8 cellular contexts compared by ENCODE assay signal in the genomic region with DNA sequence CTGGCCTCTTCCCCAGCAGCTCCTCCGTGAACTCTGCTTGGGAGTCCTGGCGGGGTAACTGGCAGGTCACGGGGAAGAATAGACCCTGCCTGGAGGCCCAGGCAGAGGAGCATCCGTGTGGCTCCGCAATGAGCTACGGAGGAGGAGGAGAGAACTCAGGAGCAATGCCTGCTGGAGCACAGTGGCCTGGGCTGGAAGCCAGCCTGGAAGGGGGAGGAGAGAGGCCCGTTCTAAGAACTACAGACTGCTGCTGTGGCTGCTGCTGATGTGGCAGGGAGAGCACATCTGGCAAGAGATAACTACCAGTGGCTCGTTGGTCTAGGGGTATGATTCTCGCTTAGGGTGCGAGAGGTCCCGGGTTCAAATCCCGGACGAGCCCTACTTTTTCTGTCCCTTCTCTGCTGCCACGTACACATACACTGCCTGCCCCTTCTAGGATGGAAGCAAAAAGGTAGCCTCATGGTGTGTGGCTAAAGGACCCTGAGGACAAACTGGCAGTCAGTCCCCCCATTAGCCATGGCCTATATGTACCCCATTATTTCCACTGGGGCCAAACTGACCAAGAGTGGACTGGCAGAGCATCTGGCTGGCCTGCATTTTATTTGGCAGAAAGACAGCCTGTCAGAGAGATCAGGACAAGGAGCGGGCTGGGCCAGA. TPM values are rescaled to one million over a fixed set of nuclear protein-coding genes. Genes with fewer than 3 reads are reported as not detected.
DNase-seq lines count a peak whose midpoint lies in the region; ATAC-seq and TF ChIP-seq lines count a peak whose summit lies in the region.

No MANE protein-coding gene starts in this region.

- no peak overlapping the region for H3K27ac ChIP-seq in trophoblast cell (ENCODE audit: low read depth, low read length)

- H3K79me1 ChIP-seq in trophoblast cell (ENCODE audit: low read length) = no peaks in the 10 kb centered on the region

- H3K9me3 Mint-ChIP-seq in Calu3 (ENCODE audit: low read depth, unreplicated experiment) = no peaks in the 10 kb centered on the region

- peak overlapping the region; percentile 17 for H3K4me2 ChIP-seq in trophoblast cell (ENCODE audit: low read length)

- no peak overlapping the region for H2AK5ac ChIP-seq in trophoblast cell (ENCODE audit: low read length)

- H3K27me3 Mint-ChIP-seq in Calu3 (ENCODE audit: unreplicated experiment) = peaks cover 72% of the 10 kb centered on the region

- H4K91ac ChIP-seq in trophoblast cell (ENCODE audit: low read depth, low read length) = no peak overlapping the region

- H3K4me1 Mint-ChIP-seq in Calu3 (ENCODE audit: low read depth, unreplicated experiment) = no peaks in the 10 kb centered on the region

- no peak overlapping the region for H2BK12ac ChIP-seq in trophoblast cell (ENCODE audit: low read length)

- intact Hi-C loops in Calu3 (cut with micrococcal nuclease; ENCODE audit: unreplicated experiment) = loop anchor here (10.0 kb wide), 1 partner anchor 82 kb away; a partner anchor contains a TSS

- H2BK5ac ChIP-seq in trophoblast cell (ENCODE audit: low read depth, low read length, poor library complexity) = no peak overlapping the region

- no CpG with 5 or more reads among the region's 15 CpGs for WGBS in trophoblast cell (ENCODE audit: extremely low coverage, insufficient coverage, insufficient read length)

- DNase-seq in GM12865 (ENCODE audit: low read depth) = peak; percentile 69
- DNase-seq in SHP77 (lab: John Stamatoyannopoulos, UW) = peak; percentile 27 to 49
- DNase-seq in foreskin melanocyte = peak; percentile 39
- peak in 1 of 2 donors; percentile 19 for DNase-seq in trophoblast cell
- no peak for DNase-seq in cerebellar nuclear complex (lab: John Stamatoyannopoulos, UW)
- DNase-seq in Calu3 = no peak
- no peak for DNase-seq in DMS153 treated with DMSO at 0.1 percent for 48 hours (lab: John Stamatoyannopoulos, UW; ENCODE audit: unreplicated experiment)

- ATAC-seq in HG03095 (IDR thresholded peaks at IDR 0.05; ENCODE audit: unreplicated experiment) = no peak

- peak overlapping the region; percentile 37 for H2AFZ ChIP-seq in trophoblast cell (ENCODE audit: insufficient read depth, low read length, poor library complexity)

- H3K23ac ChIP-seq in trophoblast cell (ENCODE audit: low read length) = no peak overlapping the region

- H3K36me3 Mint-ChIP-seq in Calu3 (ENCODE audit: insufficient read depth, unreplicated experiment) = no peaks in the 10 kb centered on the region

- H3K27me3 ChIP-seq in trophoblast cell (ENCODE audit: insufficient read depth, low read length) = no peaks in the 10 kb centered on the region

- H2BK120ac ChIP-seq in trophoblast cell (ENCODE audit: insufficient read depth, low read length, poor library complexity) = no peak overlapping the region

- BruUV-seq in Calu3 (replicated peaks; lab: Mats Ljungman, UMichigan) = no TSS peak

- H3K9ac ChIP-seq in trophoblast cell (ENCODE audit: low read length) = no peak overlapping the region

- no peak overlapping the region for H3K14ac ChIP-seq in trophoblast cell (ENCODE audit: low read length)

- no peak overlapping the region for H4K8ac ChIP-seq in trophoblast cell (ENCODE audit: low read depth, low read length)

- H3K4me1 ChIP-seq in trophoblast cell (ENCODE audit: control insufficient read depth in 1 of 2, insufficient read depth in 2 of 2, low read length in 2 of 2) = no peaks in the 10 kb centered on the region

- no peak overlapping the region for H3K27ac Mint-ChIP-seq in Calu3 (ENCODE audit: unreplicated experiment)

- H4K12ac ChIP-seq in trophoblast cell (ENCODE audit: low read depth, low read length) = no peak overlapping the region

- H3K36me3 ChIP-seq in trophoblast cell (ENCODE audit: control insufficient read depth in 1 of 2, insufficient read depth in 2 of 2, low read length in 2 of 2) = no peaks in the 10 kb centered on the region

- H3K4ac ChIP-seq in trophoblast cell (ENCODE audit: low read depth, low read length) = no peak overlapping the region

- H3K4me3 Mint-ChIP-seq in Calu3 (ENCODE audit: low read depth, unreplicated experiment) = no peak overlapping the region

- CTCF ChIA-PET in Calu3 (lab: Charles Lee) = no interaction called here

- H3K4me3 ChIP-seq in GM12865 (ENCODE audit: low read depth, low read length) = no peak overlapping the region
- H3K4me3 ChIP-seq in trophoblast cell (ENCODE audit: low read depth, low read length) = no peak overlapping the region

- H3K79me2 ChIP-seq in trophoblast cell (ENCODE audit: control insufficient read depth, insufficient read depth, low read length, poor library complexity) = no peaks in the 10 kb centered on the region

- no peaks in the 10 kb centered on the region for H3K9me3 ChIP-seq in trophoblast cell (ENCODE audit: insufficient read depth, low read depth, low read length)

- no peak overlapping the region for H3K18ac ChIP-seq in trophoblast cell (ENCODE audit: low read length)

- TF ChIP-seq CTCF in GM12865 (IDR thresholded peaks at IDR 0.05; ENCODE audit: insufficient read depth, low read depth, low read length, missing control alignments) (no peak), Calu3 (IDR thresholded peaks at IDR 0.05; ENCODE audit: unreplicated experiment) (no peak)

RNA-seq across cellular contexts. Expression of a gene that starts 7.7 kb away (rescaled TPM):
- polyA plus RNA-seq in trophoblast cell (2013) = not detected in 2 replicates
- not detected in 2 replicates for total RNA-seq in Calu3 (2022)

RNA-seq across cellular contexts. Expression of a gene that starts 8.5 kb away (rescaled TPM):
- polyA plus RNA-seq in trophoblast cell (2013) = 3.2 and 3.6 TPM in 2 replicates
- 2.2 and 5.9 TPM in 2 replicates for total RNA-seq in Calu3 (2022)

RNA-seq across cellular contexts. Expression of a gene that starts 44.1 kb away (rescaled TPM):
- 456 and 457 TPM in 2 replicates for polyA plus RNA-seq in trophoblast cell (2013)
- 115 and 154 TPM in 2 replicates for total RNA-seq in Calu3 (2022)

RNA-seq across cellular contexts. Expression of a gene that starts 46.9 kb away (rescaled TPM):
- 81.4 and 85.6 TPM in 2 replicates for polyA plus RNA-seq in trophoblast cell (2013)
- 0.42 and 0.98 TPM in 2 replicates for total RNA-seq in Calu3 (2022)

Comparison
In these comparisons a context has a peak if more than half of its experiments do, and no peak if none do; other contexts are left out.
1. DNase-seq: peak in GM12865 (single experiment), SHP77 (2 of 2) and foreskin melanocyte (single experiment); none in cerebellar nuclear complex (0 of 2), Calu3 (single experiment) and DMS153 treated with DMSO at 0.1 percent for 48 hours (single experiment).